Comparison of ENCODE assay signal across 8 cellular contexts in genomic region chr7:18495412-18496335, GRCh38. TPM values are rescaled to one million over a fixed set of nuclear protein-coding genes. Genes with fewer than 3 reads are reported as not detected.
DNase-seq lines count a peak whose midpoint lies in the region; ATAC-seq lines count a peak whose summit lies in the region.

Gene HDAC9 (plus strand): TSS chr7:18495749. CDS start chr7:18496303, 554 bp downstream.

- intact Hi-C loops in Right ventricle myocardium inferior (cut with DNase I) = loop anchor here (1.0 to 5.0 kb wide), 5 partner anchors 25 to 138 kb away; no protein-coding TSS in a partner anchor

- no peaks in the 10 kb centered on the region for H3K36me3 ChIP-seq in ACC112 (ENCODE audit: insufficient read depth, low read length)

- no peaks in the 10 kb centered on the region for H3K79me2 ChIP-seq in ACC112 (ENCODE audit: control insufficient read depth, insufficient read depth, low read length, unreplicated experiment)

- no peak within 1 kb of the TSS for H3K27ac ChIP-seq in ACC112 (ENCODE audit: low read depth, low read length)

- H3K27ac Mint-ChIP-seq in activated T-helper 17 cell treated with anti-CD3 and anti-CD28 coated beads, Interleukin-2, amount 50 U/mL, for 72 hours = no peak within 1 kb of the TSS

- H3K4me1 Mint-ChIP-seq in activated T-helper 17 cell treated with anti-CD3 and anti-CD28 coated beads, Interleukin-2, amount 50 U/mL, for 72 hours = peaks cover 5% of the 10 kb centered on the region

- H3K36me3 Mint-ChIP-seq in activated T-helper 17 cell treated with anti-CD3 and anti-CD28 coated beads, Interleukin-2, amount 50 U/mL, for 72 hours (ENCODE audit: low read depth) = no peaks in the 10 kb centered on the region

- peak within 1 kb of the TSS; percentile 77 for H2AFZ ChIP-seq in ACC112 (ENCODE audit: low read length, unreplicated experiment)

- peaks cover 4% of the 10 kb centered on the region for H3K4me1 ChIP-seq in ACC112 (ENCODE audit: control insufficient read depth, insufficient read depth, low read length, unreplicated experiment)

- peak within 1 kb of the TSS; percentile 74 for H3K4me3 ChIP-seq in ACC112 (ENCODE audit: low read depth, low read length)

- H3K27me3 ChIP-seq in ACC112 (ENCODE audit: insufficient read depth, low read length) = no peaks in the 10 kb centered on the region

- DNase-seq in NCI-H2081 (lab: John Stamatoyannopoulos, UW) (peak; percentile 96 to 99), Right ventricle myocardium inferior (ENCODE audit: missing footprints) (peak; percentile 40), non-pigmented ciliary epithelial cell (ENCODE audit: low read depth) (peak; percentile 30)
- DNase-seq in activated naive CD4-positive, alpha-beta T cell treated with anti-CD3 and anti-CD28 coated beads, Interleukin-2, amount 50 U/mL, for 16 hours = no peak

- H3K27me3 Mint-ChIP-seq in activated T-helper 17 cell treated with anti-CD3 and anti-CD28 coated beads, Interleukin-2, amount 50 U/mL, for 72 hours = peaks cover 5% of the 10 kb centered on the region

- peak within 1 kb of the TSS; percentile 51 for H3K4me3 Mint-ChIP-seq in activated T-helper 17 cell treated with anti-CD3 and anti-CD28 coated beads, Interleukin-2, amount 50 U/mL, for 72 hours

- no peaks in the 10 kb centered on the region for H3K9me3 Mint-ChIP-seq in activated T-helper 17 cell treated with anti-CD3 and anti-CD28 coated beads, Interleukin-2, amount 50 U/mL, for 72 hours

- ATAC-seq in GM18519 (IDR thresholded peaks at IDR 0.05; ENCODE audit: low FRiP score, unreplicated experiment) = peak; percentile 91
- peak; percentile 89 for ATAC-seq in HG02938 (IDR thresholded peaks at IDR 0.05; ENCODE audit: unreplicated experiment)
- peak; percentile 59 for ATAC-seq in activated T-helper 17 cell treated with anti-CD3 and anti-CD28 coated beads, Interleukin-2, amount 50 U/mL, for 72 hours (replicated peaks)
- peak; percentile 89 for ATAC-seq in Right ventricle myocardium inferior

RNA-seq across cellular contexts. Expression of gene HDAC9, which starts in this region (rescaled TPM):
- total RNA-seq in activated T-helper 17 cell treated with anti-CD3 and anti-CD28 coated beads, Interleukin-2, amount 50 U/mL, for 72 hours = 1 to 10 TPM; 1.4 to 4.0 TPM
- total RNA-seq in Right ventricle myocardium inferior = 25.3 TPM
